1 cellular context compared by ENCODE assay signal in genomic region chr16:510066-510465, GRCh38. TPM values are rescaled to one million over a fixed set of nuclear protein-coding genes. Genes with fewer than 3 reads are reported as not detected.
"Had no signal": no experiment of that assay in that cellular context is flagged by ENCODE, and none has a peak within 500 bp of the region (broad histone marks: within the 10 kb centered on the region; RNA-seq: fewer than 3 reads in every experiment).

No MANE protein-coding gene starts in this region.

RNA-seq across cellular contexts. Expression of gene PRR35, which starts 50.1 kb away (rescaled TPM):
- total RNA-seq: GM12878 had no signal
- polyA plus RNA-seq: GM12878 had no signal
